Comparison of ENCODE assay signal across 8 cellular contexts in the genomic region with DNA sequence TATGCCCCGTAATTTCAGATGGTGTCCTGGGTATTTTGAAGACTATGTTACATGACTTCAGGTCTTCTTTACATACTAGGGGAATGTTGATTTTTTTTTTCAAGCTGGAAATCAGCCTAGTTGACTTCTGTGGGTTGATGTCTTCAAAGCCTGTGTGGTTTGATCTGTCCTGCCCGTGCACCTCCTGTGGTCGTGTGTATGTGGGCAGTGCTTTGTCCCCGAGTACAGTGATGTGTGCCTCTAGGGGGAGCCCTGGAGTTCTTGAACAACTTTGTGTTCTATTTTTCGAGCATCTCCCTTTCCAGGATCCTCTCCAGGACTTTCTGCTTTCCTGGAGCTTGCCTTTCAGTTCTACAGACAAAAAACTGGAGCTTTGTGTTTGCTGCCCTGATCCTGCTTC. TPM values are rescaled to one million over a fixed set of nuclear protein-coding genes. Genes with fewer than 3 reads are reported as not detected.
DNase-seq lines count a peak whose midpoint lies in the region; ATAC-seq, FAIRE-seq and TF ChIP-seq lines count a peak whose summit lies in the region.

No MANE protein-coding gene starts in this region.

- H3K4me1 ChIP-seq in liver (ENCODE audit: control insufficient read depth in 4 of 4, insufficient read depth in 4 of 4, low read length in 3 of 4), result no peaks in the 10 kb centered on the region

- H3K36me3 ChIP-seq in liver (ENCODE audit: control insufficient read depth in 4 of 4, insufficient read depth in 3 of 4, low read depth in 1 of 4, low read length in 3 of 4), result peaks cover 0 to 3% (median under 1%) of the 10 kb centered on the region in 4 donors

- H3K4me3 ChIP-seq in astrocyte of the spinal cord (ENCODE audit: low read depth, low read length) (no peak overlapping the region), liver (ENCODE audit: low read depth in 1 of 3, low read length in 3 of 3) (no peak overlapping the region)

- peak in 1 of 2 donors; percentile 33 for TF ChIP-seq RAD21 in liver (IDR thresholded peaks at IDR 0.05)

- FAIRE-seq in D721Med (lab: Jason Lieb, UNC) (peak; percentile 25), HTR-8/SVneo (lab: Jason Lieb, UNC) (no peak)

- peak; percentile 46 for TF ChIP-seq CTCF in D721Med (IDR thresholded peaks at IDR 0.05; ENCODE audit: insufficient read depth, missing control alignments)
- peak; percentile 42 for TF ChIP-seq CTCF in astrocyte of the spinal cord (IDR thresholded peaks at IDR 0.05; ENCODE audit: low read depth, low read length)
- peak; percentile 33 for TF ChIP-seq CTCF in liver (IDR thresholded peaks at IDR 0.05; ENCODE audit: low read depth, low read length, missing input control)

- no peak for DNase-seq in D721Med (ENCODE audit: insufficient read length, low spot score)
- peak; percentile 19 for DNase-seq in HTR-8/SVneo (ENCODE audit: insufficient read length, low spot score)
- DNase-seq in astrocyte of the spinal cord (ENCODE audit: low read depth, low spot score), result no peak
- no peak for DNase-seq in DMS153 treated with DMSO at 0.1 percent for 48 hours (lab: John Stamatoyannopoulos, UW; ENCODE audit: unreplicated experiment)

- ATAC-seq in GM18907 (IDR thresholded peaks at IDR 0.05; ENCODE audit: unreplicated experiment) (no peak), HG02885 (IDR thresholded peaks at IDR 0.05; ENCODE audit: poor library complexity, unreplicated experiment) (no peak), HG03159 (IDR thresholded peaks at IDR 0.05; ENCODE audit: unreplicated experiment) (no peak)

- peaks cover 0 to 3% (median 0%) of the 10 kb centered on the region in 4 donors for H3K27me3 ChIP-seq in liver (ENCODE audit: control insufficient read depth in 4 of 4, insufficient read depth in 4 of 4, low read length in 3 of 4)

- no peak overlapping the region for H3K9ac ChIP-seq in liver (ENCODE audit: low read depth in 1 of 2, low read length in 2 of 2)

- in situ Hi-C loops in astrocyte of the spinal cord (cut with HindIII; ENCODE audit: low sequenced_read_pairs), result no loop called here

- peaks cover 2 to 19% (median 7%) of the 10 kb centered on the region in 4 donors for H3K9me3 ChIP-seq in liver (ENCODE audit: control insufficient read depth in 4 of 4, low read length in 3 of 4)

- WGBS in liver, result 51% methylated on average over 5 of the region's 5 CpGs

- H3K27ac ChIP-seq in liver (ENCODE audit: low read depth in 1 of 2, low read length in 2 of 2), result no peak overlapping the region

TF ChIP-seq in liver, 16 proteins besides CTCF, POLR2A, EP300 and RAD21:
- TF ChIP-seq YY1 (IDR thresholded peaks at IDR 0.05) (no peak), HNF4G (IDR thresholded peaks at IDR 0.05) (no peak), SP1 (IDR thresholded peaks at IDR 0.05) (no peak), HNF4A (conservative IDR thresholded peaks at IDR 0.05) (no peak), EGR1 (IDR thresholded peaks at IDR 0.05; ENCODE audit: low read depth in 2 of 2) (no peak), FOXA2 (IDR thresholded peaks at IDR 0.05) (no peak), NR2F2 (IDR thresholded peaks at IDR 0.05) (no peak), FOXA1 (IDR thresholded peaks at IDR 0.05) (no peak), GABPA (IDR thresholded peaks at IDR 0.05 in 1 of 2, conservative IDR thresholded peaks at IDR 0.05 in 1 of 2) (no peak), JUND (IDR thresholded peaks at IDR 0.05) (no peak), RXRA (IDR thresholded peaks at IDR 0.05) (no peak), TAF1 (conservative IDR thresholded peaks at IDR 0.05) (no peak)
- TF ChIP-seq, protein P1, sequence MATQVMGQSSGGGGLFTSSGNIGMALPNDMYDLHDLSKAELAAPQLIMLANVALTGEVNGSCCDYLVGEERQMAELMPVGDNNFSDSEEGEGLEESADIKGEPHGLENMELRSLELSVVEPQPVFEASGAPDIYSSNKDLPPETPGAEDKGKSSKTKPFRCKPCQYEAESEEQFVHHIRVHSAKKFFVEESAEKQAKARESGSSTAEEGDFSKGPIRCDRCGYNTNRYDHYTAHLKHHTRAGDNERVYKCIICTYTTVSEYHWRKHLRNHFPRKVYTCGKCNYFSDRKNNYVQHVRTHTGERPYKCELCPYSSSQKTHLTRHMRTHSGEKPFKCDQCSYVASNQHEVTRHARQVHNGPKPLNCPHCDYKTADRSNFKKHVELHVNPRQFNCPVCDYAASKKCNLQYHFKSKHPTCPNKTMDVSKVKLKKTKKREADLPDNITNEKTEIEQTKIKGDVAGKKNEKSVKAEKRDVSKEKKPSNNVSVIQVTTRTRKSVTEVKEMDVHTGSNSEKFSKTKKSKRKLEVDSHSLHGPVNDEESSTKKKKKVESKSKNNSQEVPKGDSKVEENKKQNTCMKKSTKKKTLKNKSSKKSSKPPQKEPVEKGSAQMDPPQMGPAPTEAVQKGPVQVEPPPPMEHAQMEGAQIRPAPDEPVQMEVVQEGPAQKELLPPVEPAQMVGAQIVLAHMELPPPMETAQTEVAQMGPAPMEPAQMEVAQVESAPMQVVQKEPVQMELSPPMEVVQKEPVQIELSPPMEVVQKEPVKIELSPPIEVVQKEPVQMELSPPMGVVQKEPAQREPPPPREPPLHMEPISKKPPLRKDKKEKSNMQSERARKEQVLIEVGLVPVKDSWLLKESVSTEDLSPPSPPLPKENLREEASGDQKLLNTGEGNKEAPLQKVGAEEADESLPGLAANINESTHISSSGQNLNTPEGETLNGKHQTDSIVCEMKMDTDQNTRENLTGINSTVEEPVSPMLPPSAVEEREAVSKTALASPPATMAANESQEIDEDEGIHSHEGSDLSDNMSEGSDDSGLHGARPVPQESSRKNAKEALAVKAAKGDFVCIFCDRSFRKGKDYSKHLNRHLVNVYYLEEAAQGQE (IDR thresholded peaks at IDR 0.05), result no peak
- TF ChIP-seq, protein P2, sequence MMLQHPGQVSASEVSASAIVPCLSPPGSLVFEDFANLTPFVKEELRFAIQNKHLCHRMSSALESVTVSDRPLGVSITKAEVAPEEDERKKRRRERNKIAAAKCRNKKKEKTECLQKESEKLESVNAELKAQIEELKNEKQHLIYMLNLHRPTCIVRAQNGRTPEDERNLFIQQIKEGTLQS (IDR thresholded peaks at IDR 0.05), result no peak
- TF ChIP-seq, protein P3, sequence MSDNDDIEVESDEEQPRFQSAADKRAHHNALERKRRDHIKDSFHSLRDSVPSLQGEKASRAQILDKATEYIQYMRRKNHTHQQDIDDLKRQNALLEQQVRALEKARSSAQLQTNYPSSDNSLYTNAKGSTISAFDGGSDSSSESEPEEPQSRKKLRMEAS (IDR thresholded peaks at IDR 0.05), result no peak
- TF ChIP-seq, protein P4, sequence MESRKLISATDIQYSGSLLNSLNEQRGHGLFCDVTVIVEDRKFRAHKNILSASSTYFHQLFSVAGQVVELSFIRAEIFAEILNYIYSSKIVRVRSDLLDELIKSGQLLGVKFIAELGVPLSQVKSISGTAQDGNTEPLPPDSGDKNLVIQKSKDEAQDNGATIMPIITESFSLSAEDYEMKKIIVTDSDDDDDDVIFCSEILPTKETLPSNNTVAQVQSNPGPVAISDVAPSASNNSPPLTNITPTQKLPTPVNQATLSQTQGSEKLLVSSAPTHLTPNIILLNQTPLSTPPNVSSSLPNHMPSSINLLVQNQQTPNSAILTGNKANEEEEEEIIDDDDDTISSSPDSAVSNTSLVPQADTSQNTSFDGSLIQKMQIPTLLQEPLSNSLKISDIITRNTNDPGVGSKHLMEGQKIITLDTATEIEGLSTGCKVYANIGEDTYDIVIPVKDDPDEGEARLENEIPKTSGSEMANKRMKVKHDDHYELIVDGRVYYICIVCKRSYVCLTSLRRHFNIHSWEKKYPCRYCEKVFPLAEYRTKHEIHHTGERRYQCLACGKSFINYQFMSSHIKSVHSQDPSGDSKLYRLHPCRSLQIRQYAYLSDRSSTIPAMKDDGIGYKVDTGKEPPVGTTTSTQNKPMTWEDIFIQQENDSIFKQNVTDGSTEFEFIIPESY (IDR thresholded peaks at IDR 0.05), result no peak

RNA-seq across cellular contexts. Expression of a gene that starts 28.9 kb away (rescaled TPM):
- total RNA-seq in liver, result 1 to 10 TPM; 4.6 to 5.6 TPM
- polyA plus RNA-seq in liver, result under 1 TPM; 0.54 to 0.71 TPM
